Comparison of ENCODE assay signal across 8 cellular contexts in the genomic region with DNA sequence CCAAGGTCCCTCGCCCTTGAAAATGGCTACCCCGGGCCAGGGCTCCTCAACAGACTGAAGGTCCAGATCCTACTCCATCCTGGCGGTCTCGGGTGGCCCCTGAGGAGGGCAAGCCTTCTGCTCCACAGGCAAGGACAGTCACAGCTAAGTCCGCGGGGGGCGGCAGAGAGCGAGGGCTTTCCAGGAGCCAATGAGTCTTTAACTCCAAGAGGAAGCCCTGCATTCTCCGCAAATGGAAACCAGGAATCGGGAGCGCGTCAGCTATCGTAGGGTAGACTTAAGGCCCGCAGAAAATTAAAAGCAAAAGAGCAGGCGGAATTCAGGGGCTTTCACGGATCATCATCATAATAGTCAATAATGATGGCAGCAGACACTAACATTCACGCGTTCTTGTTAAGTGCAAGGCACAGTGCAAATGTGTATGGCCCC.
A peak's percentile ranks its signal among the peaks of the same experiment; 100 is the strongest.
DNase-seq lines count a peak whose midpoint lies in the region; ATAC-seq and TF ChIP-seq lines count a peak whose summit lies in the region.

No MANE protein-coding gene starts in this region.

- H3K14ac ChIP-seq in trophoblast cell (ENCODE audit: low read length): peak overlapping the region; percentile 95

- H3K9me3 ChIP-seq in heart left ventricle: peaks cover 0 to 5% (median 0%) of the 10 kb centered on the region in 12 donors
- H3K9me3 ChIP-seq in trophoblast cell (ENCODE audit: insufficient read depth, low read depth, low read length): no peaks in the 10 kb centered on the region

- POLR2A ChIA-PET in GM10248 (lab: Yijun Ruan, JAX): interaction anchor here (0.6 to 1.5 kb wide), 4 partner anchors 23 to 197 kb away, joined by 3 to 4 read pairs (median 3); partner anchors contain the start of gene DMXL1

- H3K4me3 ChIP-seq in heart left ventricle: peak overlapping the region; percentile 41 to 90 (median 72)
- peak overlapping the region; percentile 73 for H3K4me3 ChIP-seq in trophoblast cell (ENCODE audit: low read depth, low read length)

- H4K91ac ChIP-seq in trophoblast cell (ENCODE audit: low read depth, low read length): peak overlapping the region; percentile 94

- H3K9ac ChIP-seq in trophoblast cell (ENCODE audit: low read length): peak overlapping the region; percentile 68

- peak; percentile 65 for ATAC-seq in HG02623 (IDR thresholded peaks at IDR 0.05; ENCODE audit: unreplicated experiment)
- ATAC-seq in heart left ventricle: peak; percentile 92 to 95 (median 94)

- H2BK120ac ChIP-seq in trophoblast cell (ENCODE audit: insufficient read depth, low read length, poor library complexity): peak overlapping the region; percentile 80

- H2BK12ac ChIP-seq in trophoblast cell (ENCODE audit: low read length): peak overlapping the region; percentile 18

- peak overlapping the region; percentile 96 for H3K18ac ChIP-seq in trophoblast cell (ENCODE audit: low read length)

- H2AK5ac ChIP-seq in trophoblast cell (ENCODE audit: low read length): peak overlapping the region; percentile 67

- intact Hi-C loops in heart left ventricle (cut with DNase I): loop anchor here in 7 of 10 donors (1.0 to 10.0 kb wide), 12 partner anchors 53 to 281 kb away; partner anchors contain the start of genes DMXL1 (in 3 of the 7) and DTWD2 (in 2 of the 7)

- peak overlapping the region; percentile 86 for H4K12ac ChIP-seq in trophoblast cell (ENCODE audit: low read depth, low read length)

- peak overlapping the region; percentile 65 for H3K4me2 ChIP-seq in trophoblast cell (ENCODE audit: low read length)

- H2AFZ ChIP-seq in trophoblast cell (ENCODE audit: insufficient read depth, low read length, poor library complexity): peak overlapping the region; percentile 96

- H3K36me3 ChIP-seq in heart left ventricle: no peaks in the 10 kb centered on the region
- no peaks in the 10 kb centered on the region for H3K36me3 ChIP-seq in trophoblast cell (ENCODE audit: control insufficient read depth in 1 of 2, insufficient read depth in 2 of 2, low read length in 2 of 2)

- peaks cover 18% of the 10 kb centered on the region for H3K79me1 ChIP-seq in trophoblast cell (ENCODE audit: low read length)

- H3K23ac ChIP-seq in trophoblast cell (ENCODE audit: low read length): no peak overlapping the region

- H3K4ac ChIP-seq in trophoblast cell (ENCODE audit: low read depth, low read length): peak overlapping the region; percentile 53

- H3K27me3 ChIP-seq in heart left ventricle: no peaks in the 10 kb centered on the region
- H3K27me3 ChIP-seq in trophoblast cell (ENCODE audit: insufficient read depth, low read length): no peaks in the 10 kb centered on the region

- TF ChIP-seq CTCF in GM10248 (IDR thresholded peaks at IDR 0.05; ENCODE audit: control extremely low read depth, extremely low read depth, low read depth, missing control alignments): peak; percentile 81
- TF ChIP-seq CTCF in heart left ventricle (IDR thresholded peaks at IDR 0.05): peak in 8 of 12 donors; percentile 18 to 97 (median 70)

- peak overlapping the region; percentile 82 for H2BK5ac ChIP-seq in trophoblast cell (ENCODE audit: low read depth, low read length, poor library complexity)

- H3K27ac ChIP-seq in heart left ventricle (peak overlapping the region; percentile 37 to 97 (median 92)), trophoblast cell (ENCODE audit: low read depth, low read length) (peak overlapping the region; percentile 82)

- TF ChIP-seq POLR2A in heart left ventricle (IDR thresholded peaks at IDR 0.05): no peak

- H3K4me1 ChIP-seq in heart left ventricle: peaks cover 0 to 44% (median 6%) of the 10 kb centered on the region in 12 donors
- peaks cover 14 to 17% of the 10 kb centered on the region in 2 experiments for H3K4me1 ChIP-seq in trophoblast cell (ENCODE audit: control insufficient read depth in 1 of 2, insufficient read depth in 2 of 2, low read length in 2 of 2)

- peak overlapping the region; percentile 97 for H4K8ac ChIP-seq in trophoblast cell (ENCODE audit: low read depth, low read length)

- CTCF ChIA-PET in GM10248 (lab: Yijun Ruan, JAX): interaction anchor here (0.6 to 3.5 kb wide), 40 partner anchors 11 to 279 kb away, joined by 3 to 34 read pairs (median 4); partner anchors contain the start of gene DTWD2

- DNase-seq in GM10248 (ENCODE audit: extremely low spot score): peak; percentile 83
- DNase-seq in NCI-H1092 treated with DMSO at 0.1 percent for 48 hours (lab: John Stamatoyannopoulos, UW): peak; percentile 90
- peak; percentile 96 for DNase-seq in SW480 (ENCODE audit: low spot score)
- peak; percentile 91 for DNase-seq in amniotic epithelial cell (ENCODE audit: low read depth)
- DNase-seq in heart left ventricle: peak; percentile 89 to 96 (median 95)
- DNase-seq in trophoblast cell: peak; percentile 95 to 96
- peak; percentile 92 for DNase-seq in ureter (ENCODE audit: low spot score)

- H3K79me2 ChIP-seq in trophoblast cell (ENCODE audit: control insufficient read depth, insufficient read depth, low read length, poor library complexity): peaks cover 13% of the 10 kb centered on the region

- 4 to 5% (median 5%) methylated on average over 17 to 18 of the region's 18 CpGs for WGBS in heart left ventricle, 4 donors
- no CpG with 5 or more reads among the region's 18 CpGs for WGBS in trophoblast cell (ENCODE audit: extremely low coverage, insufficient coverage, insufficient read length)

Comparison
In these comparisons a context has a peak if more than half of its experiments do, and no peak if none do; other contexts are left out.
1. Peak in every context shown above with its lines: DNase-seq, ATAC-seq, H3K4me3 ChIP-seq and H3K27ac ChIP-seq.